28 cellular contexts compared by ENCODE assay signal in genomic region chr7:540579-540978, GRCh38. TPM values are rescaled to one million over a fixed set of nuclear protein-coding genes. Genes with fewer than 3 reads are reported as not detected.
DNase-seq lines count a peak whose midpoint lies in the region; ATAC-seq and TF ChIP-seq lines count a peak whose summit lies in the region.
"Had no signal": no experiment of that assay in that cellular context is flagged by ENCODE, and none has a peak within 500 bp of the region (broad histone marks: within the 10 kb centered on the region; RNA-seq: fewer than 3 reads in every experiment).

No MANE protein-coding gene starts in this region.

- H2BK15ac ChIP-seq in mesenchymal stem cell (ENCODE audit: low read depth, poor library complexity, severe bottlenecking): no peak overlapping the region

- H3K27ac Mint-ChIP-seq in activated CD8-positive, alpha-beta T cell treated with anti-CD3 and anti-CD28 coated beads, Interleukin-2, amount 10 ng/mL, durations not matched to agents 7 days and 5 days: peak overlapping the region; percentile 30
- H3K27ac Mint-ChIP-seq in activated CD8-positive, alpha-beta T cell treated with anti-CD3 and anti-CD28 coated beads for 36 hours: no peak overlapping the region
- peak overlapping the region; percentile 92; the same call in 1 of the 2 replicates for H3K27ac Mint-ChIP-seq in WTC11
- H3K27ac Mint-ChIP-seq: activated CD4-positive, alpha-beta memory T cell treated with anti-CD3 and anti-CD28 coated beads, Interleukin-2, amount 10 ng/mL, durations not matched to agents 7 days and 5 days; CD8-positive, alpha-beta T cell; nephron progenitor cell; stimulated activated memory B cell treated with anti-CD40 and anti-IgM and Interleukin-4, amounts not matched to agents 10 μg/mL and 1 μg/mL and 100 μg/mL, for 72 hours had no signal

- CTCF ChIA-PET in activated CD8-positive, alpha-beta T cell treated with anti-CD3 and anti-CD28 coated beads, Interleukin-2, amount 10 ng/mL, durations not matched to agents 7 days and 5 days (lab: Charles Lee): no interaction called here
- CTCF ChIA-PET in activated CD8-positive, alpha-beta T cell treated with anti-CD3 and anti-CD28 coated beads for 36 hours (lab: Charles Lee): no interaction called here
- CTCF ChIA-PET in WTC11 (lab: Charles Lee): interaction anchor here (0.6 to 1.2 kb wide), 2 partner anchors 23 to 91 kb away, joined by 3 to 4 read pairs; no protein-coding TSS in a partner anchor

- H3K9ac ChIP-seq in mesenchymal stem cell (ENCODE audit: low read length): no peak overlapping the region
- H3K9ac ChIP-seq: parathyroid adenoma had no signal

- POLR2A ChIA-PET in activated CD8-positive, alpha-beta T cell treated with anti-CD3 and anti-CD28 coated beads, Interleukin-2, amount 10 ng/mL, durations not matched to agents 7 days and 5 days (lab: Charles Lee): no interaction called here
- POLR2A ChIA-PET in activated CD8-positive, alpha-beta T cell treated with anti-CD3 and anti-CD28 coated beads for 36 hours (lab: Charles Lee): no interaction called here
- POLR2A ChIA-PET in WTC11 (lab: Charles Lee): no interaction called here

- no peak overlapping the region for H2BK5ac ChIP-seq in mesenchymal stem cell (ENCODE audit: low read depth, low read length, poor library complexity, severe bottlenecking)

- peak overlapping the region; percentile 34 for H2AK5ac ChIP-seq in mesenchymal stem cell (ENCODE audit: low read length, severe bottlenecking)

- no peak overlapping the region for H3K4me3 Mint-ChIP-seq in activated CD8-positive, alpha-beta T cell treated with anti-CD3 and anti-CD28 coated beads, Interleukin-2, amount 10 ng/mL, durations not matched to agents 7 days and 5 days
- no peak overlapping the region for H3K4me3 Mint-ChIP-seq in activated CD8-positive, alpha-beta T cell treated with anti-CD3 and anti-CD28 coated beads for 36 hours
- H3K4me3 Mint-ChIP-seq in WTC11: no peak overlapping the region
- H3K4me3 Mint-ChIP-seq: activated CD4-positive, alpha-beta memory T cell treated with anti-CD3 and anti-CD28 coated beads, Interleukin-2, amount 10 ng/mL, durations not matched to agents 7 days and 5 days; CD8-positive, alpha-beta T cell; nephron progenitor cell; stimulated activated memory B cell treated with anti-CD40 and anti-IgM and Interleukin-4, amounts not matched to agents 10 μg/mL and 1 μg/mL and 100 μg/mL, for 72 hours had no signal

- H3K4me3 ChIP-seq in mesenchymal stem cell (ENCODE audit: insufficient read depth in 1 of 2, low read depth in 1 of 2, low read length in 2 of 2): no peak overlapping the region
- H3K4me3 ChIP-seq in transverse colon: no peak overlapping the region
- no peak overlapping the region for H3K4me3 ChIP-seq in upper lobe of right lung
- H3K4me3 ChIP-seq: body of pancreas, dorsolateral prefrontal cortex, mucosa of descending colon, suprapubic skin, vagina had no signal

- ATAC-seq in activated CD8-positive, alpha-beta T cell treated with anti-CD3 and anti-CD28 coated beads, Interleukin-2, amount 10 ng/mL, durations not matched to agents 7 days and 5 days: no peak
- no peak for ATAC-seq in activated CD8-positive, alpha-beta T cell treated with anti-CD3 and anti-CD28 coated beads for 36 hours
- ATAC-seq in WTC11: no peak
- no peak for ATAC-seq in HG03025 (IDR thresholded peaks at IDR 0.05; ENCODE audit: low FRiP score, unreplicated experiment)
- ATAC-seq in upper lobe of right lung: no peak
- no peak for ATAC-seq in HG03039 (IDR thresholded peaks at IDR 0.05; ENCODE audit: unreplicated experiment)
- ATAC-seq: CD8-positive, alpha-beta T cell; stimulated activated memory B cell treated with anti-CD40 and anti-IgM and Interleukin-4, amounts not matched to agents 10 μg/mL and 1 μg/mL and 100 μg/mL, for 72 hours had no signal

- peak overlapping the region in 1 of 2 experiments; percentile 91 for H2BK12ac ChIP-seq in mesenchymal stem cell (ENCODE audit: low read length in 2 of 2)

- peak overlapping the region in 1 of 2 experiments; percentile 93 for H3K18ac ChIP-seq in mesenchymal stem cell (ENCODE audit: low read depth in 1 of 2, low read length in 2 of 2)

- H4K91ac ChIP-seq in mesenchymal stem cell (ENCODE audit: low read length): peak overlapping the region; percentile 2

- H3K27me3 Mint-ChIP-seq in activated CD8-positive, alpha-beta T cell treated with anti-CD3 and anti-CD28 coated beads, Interleukin-2, amount 10 ng/mL, durations not matched to agents 7 days and 5 days (ENCODE audit: low read depth): no peaks in the 10 kb centered on the region
- no peaks in the 10 kb centered on the region for H3K27me3 Mint-ChIP-seq in activated CD8-positive, alpha-beta T cell treated with anti-CD3 and anti-CD28 coated beads for 36 hours
- no peaks in the 10 kb centered on the region; the same call in 1 of the 2 replicates for H3K27me3 Mint-ChIP-seq in WTC11 (ENCODE audit: low read depth)
- H3K27me3 Mint-ChIP-seq: activated CD4-positive, alpha-beta memory T cell treated with anti-CD3 and anti-CD28 coated beads, Interleukin-2, amount 10 ng/mL, durations not matched to agents 7 days and 5 days had no signal

- peaks cover 0 to 3% of the 10 kb centered on the region in 2 experiments for H3K36me3 ChIP-seq in mesenchymal stem cell (ENCODE audit: control insufficient read depth in 1 of 2, insufficient read depth in 2 of 2, low read depth in 1 of 2, low read length in 2 of 2)
- no peaks in the 10 kb centered on the region for H3K36me3 ChIP-seq in transverse colon
- no peaks in the 10 kb centered on the region for H3K36me3 ChIP-seq in upper lobe of right lung
- H3K36me3 ChIP-seq: suprapubic skin, vagina had no signal

- TF ChIP-seq POLR2A in transverse colon (IDR thresholded peaks at IDR 0.05): no peak

- intact Hi-C loops in activated CD8-positive, alpha-beta T cell treated with anti-CD3 and anti-CD28 coated beads for 36 hours (cut with micrococcal nuclease): no loop called here
- intact Hi-C loops in transverse colon (cut with DNase I; ENCODE audit: low total_unique reads): no loop called here
- intact Hi-C loops in upper lobe of right lung (cut with DNase I): no loop called here

- no peak overlapping the region for H3K27ac ChIP-seq in mesenchymal stem cell (ENCODE audit: low read length, poor library complexity, severe bottlenecking)
- peak overlapping the region in 3 of 4 donors; percentile 85 to 91 (median 87) for H3K27ac ChIP-seq in transverse colon
- H3K27ac ChIP-seq in upper lobe of right lung: no peak overlapping the region
- H3K27ac ChIP-seq: 22Rv1, dorsolateral prefrontal cortex, parathyroid adenoma, suprapubic skin, vagina had no signal

- no peaks in the 10 kb centered on the region for H3K27me3 ChIP-seq in mesenchymal stem cell (ENCODE audit: control insufficient read depth in 1 of 2, insufficient read depth in 1 of 2, low read length in 2 of 2)
- H3K27me3 ChIP-seq in transverse colon: no peaks in the 10 kb centered on the region
- H3K27me3 ChIP-seq in upper lobe of right lung: no peaks in the 10 kb centered on the region
- H3K27me3 ChIP-seq: body of pancreas, dorsolateral prefrontal cortex, suprapubic skin, vagina had no signal

- H3K9me3 ChIP-seq in mesenchymal stem cell (ENCODE audit: control insufficient read depth, low read length) (no peaks in the 10 kb centered on the region), transverse colon (no peaks in the 10 kb centered on the region), upper lobe of right lung (no peaks in the 10 kb centered on the region)
- H3K9me3 ChIP-seq: body of pancreas, mucosa of descending colon, suprapubic skin, vagina had no signal

- TF ChIP-seq CTCF in activated CD8-positive, alpha-beta T cell treated with anti-CD3 and anti-CD28 coated beads for 36 hours (IDR thresholded peaks at IDR 0.05): no peak
- TF ChIP-seq CTCF in WTC11 (IDR thresholded peaks at IDR 0.05) (no peak), transverse colon (IDR thresholded peaks at IDR 0.05) (no peak), upper lobe of right lung (IDR thresholded peaks at IDR 0.05) (no peak)

- no peaks in the 10 kb centered on the region for H3K9me3 Mint-ChIP-seq in activated CD8-positive, alpha-beta T cell treated with anti-CD3 and anti-CD28 coated beads, Interleukin-2, amount 10 ng/mL, durations not matched to agents 7 days and 5 days (ENCODE audit: insufficient read depth)
- H3K9me3 Mint-ChIP-seq in activated CD8-positive, alpha-beta T cell treated with anti-CD3 and anti-CD28 coated beads for 36 hours: peaks cover 4% of the 10 kb centered on the region
- peaks cover 5% of the 10 kb centered on the region for H3K9me3 Mint-ChIP-seq in WTC11
- H3K9me3 Mint-ChIP-seq: activated CD4-positive, alpha-beta memory T cell treated with anti-CD3 and anti-CD28 coated beads, Interleukin-2, amount 10 ng/mL, durations not matched to agents 7 days and 5 days had no signal

- H2AFZ ChIP-seq in mesenchymal stem cell (ENCODE audit: low read depth, low read length): no peak overlapping the region
- H2AFZ ChIP-seq: parathyroid adenoma had no signal

- WGBS in mesenchymal stem cell: 96% methylated on average over 14 of the region's 14 CpGs
- WGBS in transverse colon (ENCODE audit: low coverage in 1 of 2), 2 donors: 96% methylated on average over 14 of the region's 14 CpGs; no CpG with 5 or more reads in 1 of the 2 donors

- DNase-seq in activated CD8-positive, alpha-beta T cell treated with anti-CD3 and anti-CD28 coated beads, Interleukin-2, amount 10 ng/mL, durations not matched to agents 7 days and 5 days: no peak
- no peak for DNase-seq in activated CD8-positive, alpha-beta T cell treated with anti-CD3 and anti-CD28 coated beads for 36 hours
- DNase-seq in WTC11 (ENCODE audit: low spot score) (no peak), mesenchymal stem cell (no peak), transverse colon (no peak), upper lobe of right lung (no peak)
- DNase-seq: activated CD4-positive, alpha-beta memory T cell treated with anti-CD3 and anti-CD28 coated beads, Interleukin-2, amount 10 ng/mL, durations not matched to agents 7 days and 5 days; activated CD4-positive, CD25-positive, alpha-beta regulatory T cell treated with anti-CD3 and anti-CD28 coated beads, Interleukin-2, amount 50 U/mL, for 72 hours; activated gamma-delta T cell treated with Interleukin-2 at 50 U/mL for 16 hours; body of pancreas; dorsolateral prefrontal cortex; GOT3; mucosa of descending colon; NCI-H1436 treated with DMSO at 0.1 percent for 48 hours; NCI-H446; NCI-H774; nephron progenitor cell; RPMI8226; stimulated activated CD4-positive, alpha-beta T cell treated with anti-CD3 and anti-CD28 coated beads, Interleukin-2, amount 100 ng/mL, for 48 hours; T-helper 1 cell had no signal

- no peak overlapping the region for H3K23ac ChIP-seq in mesenchymal stem cell (ENCODE audit: low read length in 2 of 2)

- H3K4me1 ChIP-seq in mesenchymal stem cell (ENCODE audit: control insufficient read depth, insufficient read depth, low read depth, low read length) (peaks cover 50% of the 10 kb centered on the region), transverse colon (peaks cover 17 to 28% (median 24%) of the 10 kb centered on the region in 4 donors), upper lobe of right lung (peaks cover 17% of the 10 kb centered on the region)
- H3K4me1 ChIP-seq: parathyroid adenoma had no signal

- H3K14ac ChIP-seq in mesenchymal stem cell (ENCODE audit: low read length in 2 of 2): peak overlapping the region in 1 of 2 experiments; percentile 18

- no peaks in the 10 kb centered on the region for H3K36me3 Mint-ChIP-seq in activated CD8-positive, alpha-beta T cell treated with anti-CD3 and anti-CD28 coated beads, Interleukin-2, amount 10 ng/mL, durations not matched to agents 7 days and 5 days (ENCODE audit: low read depth)
- peaks cover 2% of the 10 kb centered on the region for H3K36me3 Mint-ChIP-seq in activated CD8-positive, alpha-beta T cell treated with anti-CD3 and anti-CD28 coated beads for 36 hours (ENCODE audit: low read depth)
- H3K36me3 Mint-ChIP-seq in WTC11: peaks cover 4% of the 10 kb centered on the region
- H3K36me3 Mint-ChIP-seq: CD8-positive, alpha-beta T cell; stimulated activated memory B cell treated with anti-CD40 and anti-IgM and Interleukin-4, amounts not matched to agents 10 μg/mL and 1 μg/mL and 100 μg/mL, for 72 hours had no signal

- in situ Hi-C loops in transverse colon (cut with MboI; ENCODE audit: low pct_ligation_motif_present in 1 of 4, low pct_unique_long_range_greater_than_20kb in 1 of 4, low sequenced_read_pairs in 3 of 4): no loop called here

- H3K4me1 Mint-ChIP-seq in activated CD8-positive, alpha-beta T cell treated with anti-CD3 and anti-CD28 coated beads, Interleukin-2, amount 10 ng/mL, durations not matched to agents 7 days and 5 days (ENCODE audit: low read depth): peaks cover 6% of the 10 kb centered on the region
- H3K4me1 Mint-ChIP-seq in activated CD8-positive, alpha-beta T cell treated with anti-CD3 and anti-CD28 coated beads for 36 hours (ENCODE audit: low read depth): peaks cover 5% of the 10 kb centered on the region
- peaks cover 7% of the 10 kb centered on the region for H3K4me1 Mint-ChIP-seq in WTC11

- peak overlapping the region; percentile 21 for H2BK120ac ChIP-seq in mesenchymal stem cell (ENCODE audit: low read depth, low read length)

- H3K4me2 ChIP-seq in mesenchymal stem cell (ENCODE audit: low read length, poor library complexity, severe bottlenecking): no peak overlapping the region

- H3K79me1 ChIP-seq in mesenchymal stem cell (replicated peaks; ENCODE audit: low read length, poor library complexity, severe bottlenecking): no peaks in the 10 kb centered on the region

- TF ChIP-seq EP300 in transverse colon (IDR thresholded peaks at IDR 0.05; ENCODE audit: low read depth): no peak

- peak overlapping the region in 1 of 2 experiments; percentile 81 for H3K4ac ChIP-seq in mesenchymal stem cell (ENCODE audit: low read depth in 1 of 2, low read length in 2 of 2)

- H4K8ac ChIP-seq in mesenchymal stem cell (ENCODE audit: low read length): no peak overlapping the region

RNA-seq across cellular contexts. Expression of gene PDGFA, which starts 20.9 kb away (rescaled TPM):
- under 1 TPM; 0.50 to 0.79 TPM for total RNA-seq in activated CD8-positive, alpha-beta T cell treated with anti-CD3 and anti-CD28 coated beads, Interleukin-2, amount 10 ng/mL, durations not matched to agents 7 days and 5 days
- total RNA-seq in activated CD8-positive, alpha-beta T cell treated with anti-CD3 and anti-CD28 coated beads for 36 hours: 10 to 100 TPM; 16.7 to 18.8 TPM
- total RNA-seq in WTC11 (2021) (114 to 131 TPM (median 129 TPM) in 3 replicates), transverse colon (100 to 1,000 TPM in 2 of 4 donors, 10 to 100 TPM in 2; 60.2 to 123 (median 104) TPM), upper lobe of right lung (57.1 TPM)
- polyA plus RNA-seq in mesenchymal stem cell (2013, experiment 1 of 2): 23.5 TPM
- 22.9 TPM for polyA plus RNA-seq in mesenchymal stem cell (2013, experiment 2 of 2)

Comparison
In these comparisons a context has a peak if more than half of its experiments do, and no peak if none do; other contexts are left out.
1. RNA of gene PDGFA, which starts 20.9 kb away (total RNA-seq): 114 to 131 TPM in WTC11, 60.2 to 123 TPM in transverse colon, 57.1 TPM in upper lobe of right lung (single experiment) and 16.7 to 18.8 TPM in activated CD8-positive, alpha-beta T cell treated with anti-CD3 and anti-CD28 coated beads for 36 hours; 0.50 to 0.79 TPM in activated CD8-positive, alpha-beta T cell treated with anti-CD3 and anti-CD28 coated beads, Interleukin-2, amount 10 ng/mL, durations not matched to agents 7 days and 5 days; every median in the first group is over 4 times any median in the second.
2. H3K27ac ChIP-seq: peak in transverse colon (3 of 4); none in mesenchymal stem cell (single experiment) and upper lobe of right lung (single experiment).